In genomic region chr10:126247454-126247975, GRCh38 we compare ENCODE assay signal across 1 cellular context.
A peak's percentile ranks its signal among the peaks of the same experiment; 100 is the strongest.
TF ChIP-seq lines count a peak whose summit lies in the region.

No MANE protein-coding gene starts in this region.

TF ChIP-seq in SK-N-SH, 30 proteins besides CTCF, POLR2A, EP300 and RAD21 (continued from another document):
- TF ChIP-seq NRF1 (IDR thresholded peaks at IDR 0.05; ENCODE audit: low read depth, low read length) (no peak), USF1 (IDR thresholded peaks at IDR 0.05; ENCODE audit: borderline replicate concordance, low read depth) (no peak), CHD2 (IDR thresholded peaks at IDR 0.05; ENCODE audit: low read length, partially characterized antibody) (no peak), SIN3A (IDR thresholded peaks at IDR 0.05; ENCODE audit: borderline replicate concordance, low read depth, low read length) (peak; percentile 57; the same call in 1 of the 2 replicates), NFIC (IDR thresholded peaks at IDR 0.05; ENCODE audit: borderline replicate concordance) (peak; percentile 98), GABPA (IDR thresholded peaks at IDR 0.05; ENCODE audit: low read depth) (0 out of 2 replicates have a peak, but pooled peaks have one; percentile 26), MEF2A (IDR thresholded peaks at IDR 0.05; ENCODE audit: borderline replicate concordance, low read depth) (peak; percentile 98), ELF1 (IDR thresholded peaks at IDR 0.05) (0 out of 2 replicates have a peak, but pooled peaks have one; percentile 24), MXI1 (IDR thresholded peaks at IDR 0.05; ENCODE audit: low read depth, low read length) (no peak), RCOR1 (IDR thresholded peaks at IDR 0.05; ENCODE audit: low read length) (no peak), REST (IDR thresholded peaks at IDR 0.05; ENCODE audit: low read depth, low read length) (peak; percentile 38; the same call in 1 of the 2 replicates), YY1 (IDR thresholded peaks at IDR 0.05; ENCODE audit: low read depth) (peak; percentile 72; the same call in 1 of the 2 replicates), EZH2phosphoT487 (IDR thresholded peaks at IDR 0.05; ENCODE audit: borderline replicate concordance, low read depth) (no peak), SMC3 (IDR thresholded peaks at IDR 0.05; ENCODE audit: low read depth, low read length) (no peak), IRF3 (IDR thresholded peaks at IDR 0.05; ENCODE audit: low read depth, low read length) (no peak), MAX (IDR thresholded peaks at IDR 0.05; ENCODE audit: low read depth) (peak; percentile 96)
TF ChIP-seq in SK-N-SH: peak in this region for 17.
